19 cellular contexts compared by ENCODE assay signal in the genomic region with DNA sequence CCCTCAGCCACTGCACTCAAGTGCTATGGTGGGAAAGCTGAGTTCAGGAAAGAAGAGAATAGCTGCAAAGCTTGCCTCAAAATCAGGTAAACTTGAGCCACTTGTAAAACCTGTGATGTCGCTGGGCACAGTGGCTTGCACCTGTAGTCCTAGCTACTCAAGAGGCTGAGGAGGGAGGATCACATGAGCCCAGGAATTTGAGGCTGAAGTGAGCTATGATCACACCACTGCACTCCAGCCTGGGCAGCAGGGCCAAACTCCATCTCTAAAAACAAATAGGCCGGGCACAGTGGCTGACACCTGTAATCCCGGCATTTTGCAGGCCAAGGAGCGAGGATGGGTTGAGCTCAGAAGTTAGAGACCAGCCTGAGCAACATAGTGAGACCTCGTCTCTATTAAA. TPM values are rescaled to one million over a fixed set of nuclear protein-coding genes. Genes with fewer than 3 reads are reported as not detected.
DNase-seq lines count a peak whose midpoint lies in the region; ATAC-seq, FAIRE-seq and TF ChIP-seq lines count a peak whose summit lies in the region.
"Had no signal": no experiment of that assay in that cellular context is flagged by ENCODE, and none has a peak within 500 bp of the region (broad histone marks: within the 10 kb centered on the region; RNA-seq: fewer than 3 reads in every experiment).

No MANE protein-coding gene starts in this region.

- ATAC-seq in foreskin keratinocyte, result no peak
- ATAC-seq in HG02884 (IDR thresholded peaks at IDR 0.05; ENCODE audit: unreplicated experiment), result no peak
- ATAC-seq: GM12878 had no signal

- H3K4me1 Mint-ChIP-seq in HFFc6 (ENCODE audit: low read depth) (peaks cover 53% of the 10 kb centered on the region), astrocyte (ENCODE audit: low read depth, unreplicated experiment) (peaks cover 3% of the 10 kb centered on the region)

- H3K4me3 ChIP-seq in GM23248 (no peak overlapping the region), astrocyte (ENCODE audit: insufficient read depth, low read depth, low read length) (no peak overlapping the region), esophagus squamous epithelium (no peak overlapping the region)
- H3K4me3 ChIP-seq: GM12878 had no signal

- no peaks in the 10 kb centered on the region for H3K9me2 ChIP-seq in GM23248 (ENCODE audit: insufficient read depth)

- H3K36me3 Mint-ChIP-seq in HFFc6 (ENCODE audit: low read depth) (peaks cover 13% of the 10 kb centered on the region), astrocyte (ENCODE audit: low read depth, unreplicated experiment) (no peaks in the 10 kb centered on the region)

- H3K9ac ChIP-seq in GM23248, result no peak overlapping the region
- H3K9ac ChIP-seq in astrocyte (ENCODE audit: low read length), result no peak overlapping the region

- FAIRE-seq in astrocyte (lab: Jason Lieb, UNC), result no peak
- FAIRE-seq: A204.1, GM12878, H1, HTR-8/SVneo had no signal

- peak overlapping the region; percentile 90 for H3K27ac Mint-ChIP-seq in HFFc6
- H3K27ac Mint-ChIP-seq in astrocyte (ENCODE audit: unreplicated experiment), result no peak overlapping the region
- H3K27ac Mint-ChIP-seq: CD4-positive, alpha-beta T cell; H9 had no signal

- H3K4me2 ChIP-seq in GM23248 (ENCODE audit: unreplicated experiment) (peak overlapping the region; percentile 32), astrocyte (ENCODE audit: low read length) (peak overlapping the region; percentile 0)

- peak overlapping the region; percentile 74; the same call in 1 of the 2 replicates for H3K27ac ChIP-seq in GM23248
- peak overlapping the region; percentile 20 for H3K27ac ChIP-seq in astrocyte (ENCODE audit: low read depth, low read length)
- H3K27ac ChIP-seq in foreskin keratinocyte, result peak overlapping the region; percentile 84
- H3K27ac ChIP-seq in esophagus squamous epithelium, result no peak overlapping the region
- H3K27ac ChIP-seq: C4-2B had no signal

- no peaks in the 10 kb centered on the region for H3K9me3 ChIP-seq in GM23248 (ENCODE audit: low read depth)
- H3K9me3 ChIP-seq in astrocyte (ENCODE audit: insufficient read depth, low read depth, low read length), result no peaks in the 10 kb centered on the region
- no peaks in the 10 kb centered on the region for H3K9me3 ChIP-seq in esophagus squamous epithelium

- WGBS in GM23248 (ENCODE audit: low coverage in 1 of 2, low lambda C conversion rate in 2 of 2, missing lambda C conversion rate in 2 of 2), 2 experiments, result 97 to 98% methylated on average over 5 of the region's 5 CpGs
- WGBS in esophagus squamous epithelium, 2 donors, result 92 to 98% methylated on average over 5 of the region's 5 CpGs

- TF ChIP-seq POLR2A in esophagus squamous epithelium (IDR thresholded peaks at IDR 0.05), result no peak

- in situ Hi-C loops in GM23248 (cut with MboI), result no loop called here

- no peaks in the 10 kb centered on the region for H3K79me2 ChIP-seq in GM23248 (ENCODE audit: insufficient read depth)
- H3K79me2 ChIP-seq in astrocyte (ENCODE audit: insufficient read depth, low read length), result no peaks in the 10 kb centered on the region

- peaks cover 20% of the 10 kb centered on the region; the same call in 1 of the 2 replicates for H3F3A ChIP-seq in GM23248 (ENCODE audit: insufficient read depth)

- DNase-seq in GM23248, result no peak
- no peak for DNase-seq in HFFc6
- DNase-seq in astrocyte (ENCODE audit: low read depth), result no peak
- no peak for DNase-seq in foreskin keratinocyte
- DNase-seq in esophagus squamous epithelium (lab: John Stamatoyannopoulos, UW), result no peak
- no peak for DNase-seq in cortex of kidney (lab: John Stamatoyannopoulos, UW)
- DNase-seq in DMS 273 treated with DMSO at 0.1 percent for 48 hours (lab: John Stamatoyannopoulos, UW), result no peak
- DNase-seq: AML-193; CD4-positive, alpha-beta T cell; DMS79 treated with DMSO at 0.1 percent for 48 hours; GF-D8; H9; KG1 had no signal

- H3K27me3 ChIP-seq in GM23248 (replicated peaks; ENCODE audit: insufficient read depth) (no peaks in the 10 kb centered on the region), astrocyte (ENCODE audit: insufficient read depth, low read length) (no peaks in the 10 kb centered on the region), foreskin keratinocyte (no peaks in the 10 kb centered on the region), esophagus squamous epithelium (peaks cover 0 to 24% (median 0%) of the 10 kb centered on the region in 4 donors)

- H3K4me1 ChIP-seq in GM23248 (ENCODE audit: insufficient read depth) (peaks cover 22% of the 10 kb centered on the region), astrocyte (ENCODE audit: insufficient read depth, low read length) (peaks cover 13% of the 10 kb centered on the region), foreskin keratinocyte (peaks cover 18% of the 10 kb centered on the region), esophagus squamous epithelium (no peaks in the 10 kb centered on the region)

- H3K9me3 Mint-ChIP-seq in HFFc6, result no peaks in the 10 kb centered on the region
- H3K9me3 Mint-ChIP-seq in astrocyte (ENCODE audit: unreplicated experiment), result no peaks in the 10 kb centered on the region
- H3K9me3 Mint-ChIP-seq: CD4-positive, alpha-beta T cell; H9 had no signal

- no peaks in the 10 kb centered on the region for H3K36me3 ChIP-seq in GM23248 (ENCODE audit: low read depth)
- no peaks in the 10 kb centered on the region for H3K36me3 ChIP-seq in astrocyte (ENCODE audit: insufficient read depth, low read length)
- H3K36me3 ChIP-seq in esophagus squamous epithelium, result no peaks in the 10 kb centered on the region

- H2AFZ ChIP-seq in GM23248 (no peak overlapping the region), astrocyte (ENCODE audit: low read depth, low read length) (no peak overlapping the region)

- H3K27me3 Mint-ChIP-seq in HFFc6 (ENCODE audit: insufficient read depth), result peaks cover 2% of the 10 kb centered on the region; the same call in 1 of the 2 replicates
- H3K27me3 Mint-ChIP-seq in astrocyte (ENCODE audit: low read depth, unreplicated experiment), result no peaks in the 10 kb centered on the region
- H3K27me3 Mint-ChIP-seq: CD4-positive, alpha-beta T cell had no signal

- TF ChIP-seq CTCF in HFFc6 (IDR thresholded peaks at IDR 0.05), result no peak
- TF ChIP-seq CTCF in astrocyte (IDR thresholded peaks at IDR 0.05; ENCODE audit: insufficient read depth, low read depth, low read length), result no peak
- TF ChIP-seq CTCF in foreskin keratinocyte (conservative IDR thresholded peaks at IDR 0.05), result no peak
- no peak for TF ChIP-seq CTCF in esophagus squamous epithelium (IDR thresholded peaks at IDR 0.05)

- no peaks in the 10 kb centered on the region for H4K20me1 ChIP-seq in GM23248 (ENCODE audit: insufficient read depth)
- H4K20me1 ChIP-seq in astrocyte (ENCODE audit: insufficient read depth, low read length), result no peaks in the 10 kb centered on the region

- no peak overlapping the region for H3K4me3 Mint-ChIP-seq in HFFc6
- no peak overlapping the region for H3K4me3 Mint-ChIP-seq in astrocyte (ENCODE audit: unreplicated experiment)
- H3K4me3 Mint-ChIP-seq: CD4-positive, alpha-beta T cell; H9 had no signal

- intact Hi-C loops in esophagus squamous epithelium (cut with DNase I), result no loop called here

RNA-seq across cellular contexts. Expression of gene SMURF2, which starts 26.4 kb away (rescaled TPM):
- total RNA-seq in GM23248 (2014; rRNA removed; shearing (Covaris generic)), result 157 and 159 TPM in 2 replicates
- polyA plus RNA-seq in GM23248 (2016; fragmentation: Nextera tagmentation; extraction: Ambion mirVana), result 50.8 and 54.3 TPM in 2 replicates
- 100 to 1,000 TPM in 3 of 6 experiments, 10 to 100 TPM in 3; 92.5 to 206 (median 99.1) TPM for total RNA-seq in HFFc6 (2021; fragmentation: NEBNext Ultra II Directional; extraction: Animal tissue kit (Norgen Biotek cat#: 25700))
- 104 and 126 TPM in 2 replicates for total RNA-seq in astrocyte
- 193 and 210 TPM in 2 replicates for total RNA-seq in foreskin keratinocyte
- polyA plus RNA-seq in foreskin keratinocyte, result 42.4 and 53.5 TPM in 2 replicates
- total RNA-seq in esophagus squamous epithelium, result 10 to 100 TPM in 2 of 4 donors, 1 to 10 TPM in 2; 7.0 to 22.7 (median 13.0) TPM

Comparison
In these comparisons a context has a peak if more than half of its experiments do, and no peak if none do; other contexts are left out.
1. H3K27ac ChIP-seq: peak in GM23248 (single experiment), astrocyte (single experiment) and foreskin keratinocyte (single experiment); none in esophagus squamous epithelium (0 of 4).